1 cellular context compared by ENCODE assay signal in the genomic region with DNA sequence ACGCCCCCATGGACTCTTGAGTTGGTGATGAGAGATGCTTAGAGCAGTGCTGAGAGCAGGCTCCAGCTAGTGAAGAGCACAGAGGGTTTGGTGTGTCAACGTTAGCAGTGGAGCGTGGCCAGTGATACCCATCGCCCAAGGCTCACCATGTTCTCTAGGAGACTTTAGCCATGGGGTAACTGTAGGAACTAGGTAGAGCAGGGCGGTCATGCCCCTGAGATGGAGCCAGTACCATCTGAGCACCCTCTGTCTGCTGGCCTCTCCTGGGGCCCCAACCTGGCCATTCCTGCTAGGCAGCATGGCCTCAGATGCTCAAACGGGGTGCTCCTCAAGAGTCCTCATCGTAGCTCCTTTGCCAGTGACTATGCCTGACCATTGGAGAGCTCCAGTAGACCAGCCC.
TF ChIP-seq lines count a peak whose summit lies in the region.

No MANE protein-coding gene starts in this region.

TF ChIP-seq in H1, 55 proteins besides CTCF, POLR2A, EP300 and RAD21:
- no peak for TF ChIP-seq NANOG (IDR thresholded peaks at IDR 0.05; ENCODE audit: insufficient read depth, low read depth, low read length, poor library complexity, severe bottlenecking)
